Comparison of ENCODE assay signal across 8 cellular contexts in genomic region chr6:4776493-4776966, GRCh38.
DNase-seq lines count a peak whose midpoint lies in the region; ATAC-seq and TF ChIP-seq lines count a peak whose summit lies in the region.

No MANE protein-coding gene starts in this region.

- ATAC-seq in DND-41 (ENCODE audit: insufficient read depth, low read depth), result peak; percentile 61
- peak; percentile 26 for ATAC-seq in GM19467 (IDR thresholded peaks at IDR 0.05; ENCODE audit: unreplicated experiment)
- no peak for ATAC-seq in HG03159 (IDR thresholded peaks at IDR 0.05; ENCODE audit: unreplicated experiment)

- H3K9ac ChIP-seq in DND-41 (ENCODE audit: low read depth, low read length) (peak overlapping the region; percentile 49), KMS-11 (peak overlapping the region; percentile 57; the same call in 1 of the 2 replicates)

- H3K4me3 ChIP-seq in DND-41 (ENCODE audit: low read depth in 1 of 2, low read length in 2 of 2) (peak overlapping the region in 1 of 2 experiments; percentile 64; a peak in 3 of 4 replicates), KMS-11 (IDR thresholded peaks at IDR 0.05; ENCODE audit: insufficient read depth, low read depth, low read length) (no peak overlapping the region), iPS-11a (ENCODE audit: low read depth, low read length) (peak overlapping the region; percentile 27)

- peaks cover 9% of the 10 kb centered on the region; the same call in 1 of the 2 replicates for H3K4me1 ChIP-seq in DND-41 (ENCODE audit: insufficient read depth, low read length)
- peaks cover 36% of the 10 kb centered on the region for H3K4me1 ChIP-seq in KMS-11 (ENCODE audit: low read depth, poor library complexity, severe bottlenecking)

- H3K27ac ChIP-seq in DND-41 (ENCODE audit: low read length) (no peak overlapping the region; the same call in 1 of the 2 replicates), KMS-11 (peak overlapping the region; percentile 58)

- H3K4me2 ChIP-seq in DND-41 (ENCODE audit: insufficient read depth, low read length) (peak overlapping the region; percentile 69; the same call in 1 of the 2 replicates), KMS-11 (no peak overlapping the region)

- peaks cover 11% of the 10 kb centered on the region for H3K9me3 ChIP-seq in DND-41 (ENCODE audit: insufficient read depth, low read length, severe bottlenecking)

- TF ChIP-seq CTCF in DND-41 (IDR thresholded peaks at IDR 0.05; ENCODE audit: borderline replicate concordance, extremely low read depth, low read length, poor library complexity, severe bottlenecking) (no peak), KMS-11 (conservative IDR thresholded peaks at IDR 0.05; ENCODE audit: low read depth, low read length) (no peak)

- H3K27me3 ChIP-seq in DND-41 (ENCODE audit: insufficient read depth, low read length, poor library complexity), result no peaks in the 10 kb centered on the region
- no peaks in the 10 kb centered on the region for H3K27me3 ChIP-seq in KMS-11 (ENCODE audit: insufficient read depth, low read depth)

- H3K79me2 ChIP-seq in DND-41 (ENCODE audit: insufficient read depth, low read length) (peaks cover 29% of the 10 kb centered on the region), KMS-11 (ENCODE audit: insufficient read depth, low read depth) (peaks cover 44% of the 10 kb centered on the region)

- DNase-seq in DND-41 (peak; percentile 55), DMS114 treated with DMSO at 0.1 percent for 48 hours (lab: John Stamatoyannopoulos, UW; ENCODE audit: unreplicated experiment) (no peak)
- peak; percentile 49 for DNase-seq in activated naive CD4-positive, alpha-beta T cell treated with Interleukin-2 at 50 U/mL for 16 hours
- peak; percentile 52 for DNase-seq in stimulated activated CD4-positive, alpha-beta T cell treated with anti-CD3 and anti-CD28 coated beads, Interleukin-15, amount 100 ng/mL, for 24 hours

- H4K20me1 ChIP-seq in DND-41 (ENCODE audit: insufficient read depth, low read length) (no peaks in the 10 kb centered on the region), KMS-11 (ENCODE audit: insufficient read depth) (peaks cover 14% of the 10 kb centered on the region)

- H3K36me3 ChIP-seq in DND-41 (ENCODE audit: insufficient read depth, low read length) (no peaks in the 10 kb centered on the region), KMS-11 (ENCODE audit: insufficient read depth) (no peaks in the 10 kb centered on the region)

- H2AFZ ChIP-seq in DND-41 (ENCODE audit: low read depth, low read length) (peak overlapping the region; percentile 55; the same call in 1 of the 2 replicates), KMS-11 (ENCODE audit: low read depth) (no peak overlapping the region)
